Comparison of ENCODE assay signal across 29 cellular contexts in the genomic region with DNA sequence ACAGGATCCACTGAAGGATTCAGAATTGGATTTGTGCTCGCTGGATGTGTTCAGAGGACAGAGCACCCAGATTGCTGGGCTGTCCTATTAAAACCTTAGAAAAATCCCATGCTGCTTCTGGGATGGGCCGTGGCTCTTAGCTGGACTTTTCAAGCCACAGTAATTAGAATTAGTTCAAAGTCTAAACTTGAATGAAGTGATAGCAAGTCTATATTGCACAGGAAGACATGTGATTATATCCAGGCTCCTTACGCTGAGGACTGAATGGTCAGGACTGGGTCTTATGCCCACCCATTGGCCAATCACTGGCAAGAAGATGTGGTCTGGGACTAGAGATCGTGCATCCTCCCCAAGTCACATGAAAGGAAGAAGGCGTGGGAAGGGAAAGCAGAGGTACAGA.
"Had no signal": no experiment of that assay in that cellular context is flagged by ENCODE, and none has a peak within 500 bp of the region (broad histone marks: within the 10 kb centered on the region; RNA-seq: fewer than 3 reads in every experiment).

No MANE protein-coding gene starts in this region.

- H3K4me1 ChIP-seq: neural progenitor cell, pancreas, psoas muscle, right lobe of liver, sigmoid colon, spleen, thyroid gland, tibial nerve, upper lobe of right lung, uterus had no signal

- H2AFZ ChIP-seq: neural progenitor cell had no signal

- H3K4me3 Mint-ChIP-seq: naive thymus-derived CD4-positive, alpha-beta T cell; natural killer cell; nephron; neural progenitor cell; stimulated activated memory B cell treated with anti-CD40 and anti-IgM and Interleukin-4, amounts not matched to agents 10 μg/mL and 1 μg/mL and 100 μg/mL, for 72 hours; stimulated activated naive CD8-positive, alpha-beta T cell treated with anti-CD3 and anti-CD28 coated beads, Interleukin-15, amount 100 ng/mL, for 72 hours had no signal

- H3K36me3 ChIP-seq: neural progenitor cell, pancreas, right lobe of liver, sigmoid colon, spleen, thoracic aorta, thyroid gland, tibial nerve, upper lobe of right lung, uterus had no signal

- H3K4me3 ChIP-seq: neural progenitor cell, pancreas, psoas muscle, right lobe of liver, sigmoid colon, smooth muscle cell, spleen, thoracic aorta, thyroid gland, tibial nerve, upper lobe of right lung, uterus had no signal

- H3K27ac Mint-ChIP-seq: naive thymus-derived CD4-positive, alpha-beta T cell; natural killer cell; nephron; neural progenitor cell; progenitor cell of endocrine pancreas; stimulated activated memory B cell treated with anti-CD40 and anti-IgM and Interleukin-4, amounts not matched to agents 10 μg/mL and 1 μg/mL and 100 μg/mL, for 72 hours; stimulated activated naive CD8-positive, alpha-beta T cell treated with anti-CD3 and anti-CD28 coated beads, Interleukin-15, amount 100 ng/mL, for 72 hours had no signal

- H3K27ac ChIP-seq: neural progenitor cell, pancreas, psoas muscle, right lobe of liver, sigmoid colon, spleen, thoracic aorta, thyroid gland, tibial nerve, upper lobe of right lung, uterus had no signal

- H3K4me1 Mint-ChIP-seq: naive thymus-derived CD4-positive, alpha-beta T cell; natural killer cell; neural progenitor cell; stimulated activated naive CD8-positive, alpha-beta T cell treated with anti-CD3 and anti-CD28 coated beads, Interleukin-15, amount 100 ng/mL, for 72 hours had no signal

- ATAC-seq: naive thymus-derived CD4-positive, alpha-beta T cell; natural killer cell; pancreas; psoas muscle; right cardiac atrium; right lobe of liver; stimulated activated memory B cell treated with anti-CD40 and anti-IgM and Interleukin-4, amounts not matched to agents 10 μg/mL and 1 μg/mL and 100 μg/mL, for 72 hours; stimulated activated naive CD8-positive, alpha-beta T cell treated with anti-CD3 and anti-CD28 coated beads, Interleukin-15, amount 100 ng/mL, for 72 hours; stimulated activated naive CD8-positive, alpha-beta T cell treated with anti-CD3 and anti-CD28 coated beads, Interleukin-15, Interleukin-2, amounts not matched to agents 100 U/mL and 50 U/mL, for 24 hours; upper lobe of right lung had no signal

- DNase-seq: naive thymus-derived CD4-positive, alpha-beta T cell; natural killer cell; occipital lobe; pancreas; psoas muscle; right cardiac atrium; right lobe of liver; sigmoid colon; spleen; stimulated activated CD4-positive, alpha-beta T cell treated with anti-CD3 and anti-CD28 coated beads, Interleukin-12 subunit alpha, Interleukin-12 subunit beta, amount 100 ng/mL, for 4 hours; stimulated activated CD4-positive, alpha-beta T cell treated with anti-CD3 and anti-CD28 coated beads, Interleukin-1b, Interleukin-23, amount 100 ng/mL, for 48 hours; stimulated activated CD4-positive, alpha-beta T cell treated with anti-CD3 and anti-CD28 coated beads, Interleukin-4, amount 100 ng/mL, for 1 hour; stimulated activated CD4-positive, alpha-beta T cell treated with anti-CD3 and anti-CD28 coated beads, Interleukin-4, amount 100 ng/mL, for 4 hours; stimulated activated CD8-positive, alpha-beta memory T cell treated with anti-CD3 and anti-CD28 coated beads, Interleukin-4, amount 100 ng/mL, for 48 hours; stimulated activated naive CD4-positive, alpha-beta T cell; stimulated activated naive CD8-positive, alpha-beta T cell treated with anti-CD3 and anti-CD28 coated beads, Interleukin-15, amount 100 ng/mL, for 72 hours; stimulated activated naive CD8-positive, alpha-beta T cell treated with anti-CD3 and anti-CD28 coated beads, Interleukin-15, Interleukin-2, amounts not matched to agents 100 U/mL and 50 U/mL, for 24 hours; substantia nigra; thyroid gland; trophoblast cell; upper lobe of right lung; uterus had no signal

- H3K27me3 ChIP-seq: neural progenitor cell, pancreas, right lobe of liver, sigmoid colon, spleen, thyroid gland, tibial nerve, upper lobe of right lung, uterus had no signal

- H3K9me3 ChIP-seq: pancreas, right lobe of liver, sigmoid colon, thoracic aorta, thyroid gland, upper lobe of right lung, uterus had no signal

- H3K9me3 Mint-ChIP-seq: natural killer cell had no signal

- H3K4me2 ChIP-seq: neural progenitor cell, smooth muscle cell had no signal

- H3K36me3 Mint-ChIP-seq: natural killer cell, neural progenitor cell had no signal
